ENCODE assay signal across 15 cellular contexts in genomic region chr10:21398549-21399345, GRCh38.
DNase-seq lines count a peak whose midpoint lies in the region; TF ChIP-seq lines count a peak whose summit lies in the region.
"Had no signal": no experiment of that assay in that cellular context is flagged by ENCODE, and none has a peak within 500 bp of the region (broad histone marks: within the 10 kb centered on the region; RNA-seq: fewer than 3 reads in every experiment).

No MANE protein-coding gene starts in this region.

- TF ChIP-seq EP300 in ovary (IDR thresholded peaks at IDR 0.05) = no peak

- 25 to 27% (median 25%) methylated on average over 2 of the region's 2 CpGs for WGBS in ovary, 3 donors

- intact Hi-C loops in head of caudate nucleus (cut with DNase I) = no loop called here
- intact Hi-C loops in ovary (cut with DNase I) = no loop called here
- intact Hi-C loops in dorsolateral prefrontal cortex (cut with DNase I) = no loop called here

- H3K27ac ChIP-seq in ovary (no peak overlapping the region), dorsolateral prefrontal cortex (no peak overlapping the region)

- no peaks in the 10 kb centered on the region for H3K27me3 Mint-ChIP-seq in glutamatergic neuron (ENCODE audit: unreplicated experiment)

- no peaks in the 10 kb centered on the region for H3K4me1 ChIP-seq in ovary (ENCODE audit: insufficient read depth)

- no peak overlapping the region for H3K4me3 Mint-ChIP-seq in glutamatergic neuron (ENCODE audit: unreplicated experiment)
- H3K4me3 Mint-ChIP-seq: activated CD4-positive, alpha-beta T cell treated with anti-CD3 and anti-CD28 coated beads, Interleukin-2, amount 10 ng/mL, durations not matched to agents 7 days and 5 days; activated naive CD4-positive, alpha-beta T cell treated with anti-CD3 and anti-CD28 coated beads, Interleukin-2, amount 10 ng/mL, durations not matched to agents 7 days and 5 days; natural killer cell; stimulated activated memory B cell treated with anti-CD40 and anti-IgM and Interleukin-4, amounts not matched to agents 10 μg/mL and 1 μg/mL and 100 μg/mL, for 72 hours had no signal

- peak; percentile 56 for DNase-seq in AG08395 (ENCODE audit: low spot score)
- DNase-seq in HT-29 (ENCODE audit: low spot score) = peak; percentile 19
- DNase-seq in amniotic stem cell (lab: John Stamatoyannopoulos, UW) = peak; percentile 11
- DNase-seq in kidney tubule cell (ENCODE audit: low spot score) = peak; percentile 79
- DNase-seq in head of caudate nucleus = no peak
- DNase-seq in ovary = no peak
- DNase-seq in dorsolateral prefrontal cortex = no peak
- DNase-seq in glutamatergic neuron = no peak
- DNase-seq: activated CD4-positive, alpha-beta T cell treated with anti-CD3 and anti-CD28 coated beads, Interleukin-2, amount 10 ng/mL, durations not matched to agents 7 days and 5 days; activated naive CD4-positive, alpha-beta T cell treated with anti-CD3 and anti-CD28 coated beads, Interleukin-2, amount 10 ng/mL, durations not matched to agents 7 days and 5 days; C1 segment of cervical spinal cord; GOT3; Kasumi-1; natural killer cell had no signal

- H3K9me3 Mint-ChIP-seq in glutamatergic neuron (ENCODE audit: unreplicated experiment) = peaks cover 3% of the 10 kb centered on the region

- H3K4me3 ChIP-seq in ovary (no peak overlapping the region), dorsolateral prefrontal cortex (no peak overlapping the region)

- no peak for TF ChIP-seq POLR2A in ovary (IDR thresholded peaks at IDR 0.05)

- TF ChIP-seq CTCF in ovary (IDR thresholded peaks at IDR 0.05) (no peak), dorsolateral prefrontal cortex (IDR thresholded peaks at IDR 0.05 in 54 of 56, conservative IDR thresholded peaks at IDR 0.05 in 2 of 56; ENCODE audit: low read depth in 1 of 56, partially characterized antibody in 56 of 56) (no peak), glutamatergic neuron (IDR thresholded peaks at IDR 0.05; ENCODE audit: partially characterized antibody, unreplicated experiment) (no peak)

- H3K36me3 Mint-ChIP-seq in glutamatergic neuron (ENCODE audit: unreplicated experiment) = no peaks in the 10 kb centered on the region
- H3K36me3 Mint-ChIP-seq: activated naive CD4-positive, alpha-beta T cell treated with anti-CD3 and anti-CD28 coated beads, Interleukin-2, amount 10 ng/mL, durations not matched to agents 7 days and 5 days; natural killer cell; stimulated activated memory B cell treated with anti-CD40 and anti-IgM and Interleukin-4, amounts not matched to agents 10 μg/mL and 1 μg/mL and 100 μg/mL, for 72 hours had no signal

- no peaks in the 10 kb centered on the region for H3K27me3 ChIP-seq in ovary
- no peaks in the 10 kb centered on the region for H3K27me3 ChIP-seq in dorsolateral prefrontal cortex

- H3K4me1 Mint-ChIP-seq in glutamatergic neuron (ENCODE audit: low read depth, unreplicated experiment) = peaks cover 2% of the 10 kb centered on the region
- H3K4me1 Mint-ChIP-seq: activated CD4-positive, alpha-beta T cell treated with anti-CD3 and anti-CD28 coated beads, Interleukin-2, amount 10 ng/mL, durations not matched to agents 7 days and 5 days; activated naive CD4-positive, alpha-beta T cell treated with anti-CD3 and anti-CD28 coated beads, Interleukin-2, amount 10 ng/mL, durations not matched to agents 7 days and 5 days; natural killer cell; stimulated activated memory B cell treated with anti-CD40 and anti-IgM and Interleukin-4, amounts not matched to agents 10 μg/mL and 1 μg/mL and 100 μg/mL, for 72 hours had no signal

- H3K36me3 ChIP-seq in ovary = no peaks in the 10 kb centered on the region

- no peak overlapping the region for H3K27ac Mint-ChIP-seq in glutamatergic neuron (ENCODE audit: unreplicated experiment)
- H3K27ac Mint-ChIP-seq: activated CD4-positive, alpha-beta T cell treated with anti-CD3 and anti-CD28 coated beads, Interleukin-2, amount 10 ng/mL, durations not matched to agents 7 days and 5 days; activated naive CD4-positive, alpha-beta T cell treated with anti-CD3 and anti-CD28 coated beads, Interleukin-2, amount 10 ng/mL, durations not matched to agents 7 days and 5 days; natural killer cell; stimulated activated memory B cell treated with anti-CD40 and anti-IgM and Interleukin-4, amounts not matched to agents 10 μg/mL and 1 μg/mL and 100 μg/mL, for 72 hours had no signal

- H3K9me3 ChIP-seq in ovary = no peaks in the 10 kb centered on the region

Comparison
In these comparisons a context has a peak if more than half of its experiments do, and no peak if none do; other contexts are left out.
1. DNase-seq: peak in AG08395 (single experiment), HT-29 (single experiment), amniotic stem cell (single experiment) and kidney tubule cell (single experiment); none in head of caudate nucleus (0 of 42), ovary (0 of 5), dorsolateral prefrontal cortex (0 of 10) and glutamatergic neuron (single experiment).